8 cellular contexts compared by ENCODE assay signal in the genomic region with DNA sequence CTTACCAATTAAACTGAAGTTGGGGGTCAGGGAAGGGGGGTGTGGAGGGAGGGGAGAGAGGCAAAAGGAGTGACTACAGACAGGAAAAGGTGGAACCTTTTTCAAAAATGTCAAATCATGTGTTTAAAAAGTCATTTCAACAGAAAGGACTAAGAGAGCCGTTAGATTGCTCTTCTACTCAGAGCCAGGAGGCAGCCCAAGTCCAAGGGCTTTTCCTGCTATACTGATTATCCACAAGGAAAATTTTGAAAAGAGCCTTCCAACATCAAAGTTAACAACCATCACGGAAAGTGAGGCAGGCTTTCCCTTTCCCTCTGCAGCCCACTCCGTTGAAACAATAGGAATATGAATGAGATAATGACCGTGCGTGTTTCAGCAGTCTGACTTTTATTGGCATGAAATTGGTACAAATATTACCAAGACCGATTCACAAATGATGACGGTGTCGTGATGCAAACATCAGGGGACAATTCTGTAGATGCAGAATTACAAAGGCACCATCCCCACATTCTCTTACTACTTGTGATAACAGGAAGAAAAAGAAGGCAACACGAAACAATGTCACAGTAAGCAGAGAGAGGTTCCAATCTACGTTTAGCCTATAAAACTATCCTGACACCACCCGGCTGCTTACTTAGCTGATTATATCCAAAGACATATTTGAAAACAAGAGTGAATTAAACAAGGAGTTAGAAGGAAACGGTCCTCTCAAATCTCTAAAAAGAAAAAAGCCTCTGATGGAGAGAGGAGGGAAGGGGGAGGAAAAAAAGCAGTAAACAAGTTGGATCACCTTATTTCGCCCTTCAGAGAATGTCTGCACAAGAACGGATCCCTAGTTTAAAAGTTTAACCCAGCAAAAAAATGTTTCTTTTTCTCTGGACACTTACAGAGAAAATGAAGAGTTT.
A peak's percentile ranks its signal among the peaks of the same experiment; 100 is the strongest.
DNase-seq lines count a peak whose midpoint lies in the region; ATAC-seq and TF ChIP-seq lines count a peak whose summit lies in the region.

No MANE protein-coding gene starts in this region.

- H3K4me1 Mint-ChIP-seq in natural killer cell treated with Interleukin-12 subunit alpha and Interleukin-12 subunit beta and Interleukin-15 and Interleukin-18, amount 100 ng/mL, for 72 hours (ENCODE audit: low read depth in 2 of 2) = peaks cover 56% of the 10 kb centered on the region in 2 donors

- H3K27ac ChIP-seq in esophagus muscularis mucosa (replicated peaks in 1 of 4) = peak overlapping the region; percentile 80 to 91 (median 82)

- peaks cover 47 to 75% (median 71%) of the 10 kb centered on the region in 4 donors for H3K4me1 ChIP-seq in esophagus muscularis mucosa

- no peaks in the 10 kb centered on the region for H3K9me3 Mint-ChIP-seq in natural killer cell treated with Interleukin-12 subunit alpha and Interleukin-12 subunit beta and Interleukin-15 and Interleukin-18, amount 100 ng/mL, for 72 hours

- ATAC-seq in HG02588 (IDR thresholded peaks at IDR 0.05; ENCODE audit: unreplicated experiment) = peak; percentile 19
- ATAC-seq in natural killer cell treated with Interleukin-12 subunit alpha and Interleukin-12 subunit beta and Interleukin-15 and Interleukin-18, amount 100 ng/mL, for 72 hours = peak in 1 of 2 donors; percentile 52

- peak overlapping the region; percentile 44 to 60 (median 57) for H3K4me3 ChIP-seq in esophagus muscularis mucosa

- no peak for TF ChIP-seq POLR2A in esophagus muscularis mucosa (IDR thresholded peaks at IDR 0.05; ENCODE audit: low read depth)

- H3K36me3 ChIP-seq in esophagus muscularis mucosa = no peaks in the 10 kb centered on the region

- H3K9me3 ChIP-seq in esophagus muscularis mucosa = no peaks in the 10 kb centered on the region

- H3K27ac Mint-ChIP-seq in natural killer cell treated with Interleukin-12 subunit alpha and Interleukin-12 subunit beta and Interleukin-15 and Interleukin-18, amount 100 ng/mL, for 72 hours = peak overlapping the region; percentile 92 to 97

- TF ChIP-seq EP300 in esophagus muscularis mucosa (IDR thresholded peaks at IDR 0.05) = no peak

- no peaks in the 10 kb centered on the region for H3K27me3 ChIP-seq in esophagus muscularis mucosa

- intact Hi-C loops in esophagus muscularis mucosa (cut with DNase I) = loop anchor here (2.0 to 10.0 kb wide), 4 partner anchors 65 to 452 kb away; a partner anchor contains a TSS

- DNase-seq in AG20443 (ENCODE audit: low spot score) = peak; percentile 54
- DNase-seq in UCSD-AML1 (lab: John Stamatoyannopoulos, UW; ENCODE audit: unreplicated experiment) = peak; percentile 13
- no peak for DNase-seq in esophagus muscularis mucosa (ENCODE audit: extremely low spot score)
- no peak for DNase-seq in natural killer cell treated with Interleukin-12 subunit alpha and Interleukin-12 subunit beta and Interleukin-15 and Interleukin-18, amount 100 ng/mL, for 72 hours (ENCODE audit: low spot score)
- DNase-seq in HuH-7.5 (ENCODE audit: low spot score) = no peak
- no peak for DNase-seq in DMS79 treated with DMSO at 0.1 percent for 48 hours (lab: John Stamatoyannopoulos, UW)
- DNase-seq in putamen (ENCODE audit: low spot score) = no peak

- WGBS in esophagus muscularis mucosa = 4% methylated on average over 14 of the region's 14 CpGs

- peak overlapping the region; percentile 98 for H3K4me3 Mint-ChIP-seq in natural killer cell treated with Interleukin-12 subunit alpha and Interleukin-12 subunit beta and Interleukin-15 and Interleukin-18, amount 100 ng/mL, for 72 hours

- peak in 1 of 3 experiments; percentile 4 for TF ChIP-seq CTCF in esophagus muscularis mucosa (IDR thresholded peaks at IDR 0.05)

- H3K36me3 Mint-ChIP-seq in natural killer cell treated with Interleukin-12 subunit alpha and Interleukin-12 subunit beta and Interleukin-15 and Interleukin-18, amount 100 ng/mL, for 72 hours = no peaks in the 10 kb centered on the region

- no peaks in the 10 kb centered on the region for H3K27me3 Mint-ChIP-seq in natural killer cell treated with Interleukin-12 subunit alpha and Interleukin-12 subunit beta and Interleukin-15 and Interleukin-18, amount 100 ng/mL, for 72 hours

Comparison
In these comparisons a context has a peak if more than half of its experiments do, and no peak if none do; other contexts are left out.
1. DNase-seq: peak in AG20443 (single experiment) and UCSD-AML1 (single experiment); none in esophagus muscularis mucosa (single experiment), natural killer cell treated with Interleukin-12 subunit alpha and Interleukin-12 subunit beta and Interleukin-15 and Interleukin-18, amount 100 ng/mL, for 72 hours (single experiment), HuH-7.5 (single experiment), DMS79 treated with DMSO at 0.1 percent for 48 hours (single experiment) and putamen (single experiment).